ENCODE assay signal across 7 cellular contexts in genomic region chr1:156756355-156756754, GRCh38.
"Had no signal": no experiment of that assay in that cellular context is flagged by ENCODE, and none has a peak within 500 bp of the region (broad histone marks: within the 10 kb centered on the region; RNA-seq: fewer than 3 reads in every experiment).

No MANE protein-coding gene starts in this region.

- H3K27me3 Mint-ChIP-seq: IgD-negative memory B cell had no signal

- H3K27ac Mint-ChIP-seq: IgD-negative memory B cell had no signal

- H3K36me3 Mint-ChIP-seq: IgD-negative memory B cell had no signal

- ATAC-seq: HepG2 had no signal

- FAIRE-seq: HepG2, HTR-8/SVneo had no signal

- H3K27ac ChIP-seq: HL-60 had no signal

- H3K9me3 Mint-ChIP-seq: IgD-negative memory B cell had no signal

- DNase-seq: IMR-90, KBM-7, KG1 had no signal
